In genomic region chr19:41261474-41262190, GRCh38 we compare ENCODE assay signal across 8 cellular contexts. TPM values are rescaled to one million over a fixed set of nuclear protein-coding genes. Genes with fewer than 3 reads are reported as not detected.
A peak's percentile ranks its signal among the peaks of the same experiment; 100 is the strongest.
DNase-seq lines count a peak whose midpoint lies in the region; ATAC-seq and TF ChIP-seq lines count a peak whose summit lies in the region.

No MANE protein-coding gene starts in this region.

- no peak overlapping the region for H3K14ac ChIP-seq in neuronal stem cell (ENCODE audit: low read length)

- peak overlapping the region; percentile 99 to 100 (median 100) for H3K27ac Mint-ChIP-seq in CD4-positive, alpha-beta memory T cell
- H3K27ac Mint-ChIP-seq in endodermal cell = no peak overlapping the region

- no peak for ATAC-seq in GM18867 (IDR thresholded peaks at IDR 0.05; ENCODE audit: unreplicated experiment)

- no peaks in the 10 kb centered on the region for H3K36me3 ChIP-seq in CD4-positive, alpha-beta memory T cell (ENCODE audit: insufficient read depth, low read length)
- H3K36me3 ChIP-seq in endodermal cell (ENCODE audit: control insufficient read depth, insufficient read depth, low read length) (peaks cover under 1% of the 10 kb centered on the region), neuronal stem cell (replicated peaks in 1 of 2; ENCODE audit: control insufficient read depth in 2 of 2, insufficient read depth in 2 of 2, low read length in 2 of 2) (peaks cover 23 to 43% of the 10 kb centered on the region in 2 donors)

- intact Hi-C loops in CD4-positive, alpha-beta memory T cell (cut with micrococcal nuclease) = loop anchor here (1.0 to 5.0 kb wide), 9 partner anchors 35 to 819 kb away; partner anchors contain the start of gene EGLN2

- H3K4me1 Mint-ChIP-seq in CD4-positive, alpha-beta memory T cell = peaks cover 16 to 46% (median 23%) of the 10 kb centered on the region in 4 donors
- peaks cover 19% of the 10 kb centered on the region for H3K4me1 Mint-ChIP-seq in endodermal cell

- H3K27me3 ChIP-seq in CD4-positive, alpha-beta memory T cell (ENCODE audit: insufficient read depth, low read length) = no peaks in the 10 kb centered on the region
- H3K27me3 ChIP-seq in endodermal cell (ENCODE audit: control insufficient read depth, insufficient read depth, low read length, poor library complexity, severe bottlenecking) (no peaks in the 10 kb centered on the region), neuronal stem cell (ENCODE audit: control insufficient read depth in 3 of 3, insufficient read depth in 3 of 3, low read depth in 1 of 3, low read length in 3 of 3) (no peaks in the 10 kb centered on the region)

- no peak overlapping the region for H3K23ac ChIP-seq in neuronal stem cell (ENCODE audit: low read depth, low read length, poor library complexity)

- 84 to 94% methylated on average over 5 to 10 of the region's 10 CpGs for WGBS in endodermal cell (ENCODE audit: insufficient coverage in 1 of 2, insufficient read length in 1 of 2), 2 experiments
- no CpG with 5 or more reads among the region's 10 CpGs for WGBS in neuronal stem cell (ENCODE audit: extremely low coverage in 2 of 2, insufficient read length in 2 of 2, insufficient replicate concordance in 1 of 2), 2 donors

- H3K18ac ChIP-seq in neuronal stem cell (ENCODE audit: low read length) = no peak overlapping the region

- H4K91ac ChIP-seq in neuronal stem cell (ENCODE audit: low read depth, low read length, poor library complexity) = no peak overlapping the region

- POLR2A ChIA-PET in CD4-positive, alpha-beta memory T cell (lab: Charles Lee; ENCODE audit: partially characterized antibody) = interaction anchor here (0.6 to 11.9 kb wide), 24 partner anchors 10 to 1291 kb away, joined by 3 to 711 read pairs (median 6); partner anchors contain the start of genes B9D2, CCDC97, DMAC2 and PSMC4
- POLR2A ChIA-PET in RWPE1 (lab: Yijun Ruan, JAX; ENCODE audit: low non-redundant PET) = interaction anchor here (0.6 to 1.2 kb wide), 5 partner anchors 12 to 117 kb away, joined by 3 to 5 read pairs (median 4); partner anchors contain the start of gene AXL

- TF ChIP-seq CTCF in RWPE1 (conservative IDR thresholded peaks at IDR 0.05; ENCODE audit: low read depth) (no peak), endodermal cell (conservative IDR thresholded peaks at IDR 0.05) (no peak)

- no peak overlapping the region for H2BK5ac ChIP-seq in neuronal stem cell (ENCODE audit: low read length)

- peak overlapping the region; percentile 78 for H2AFZ ChIP-seq in neuronal stem cell (ENCODE audit: low read length)

- no peak overlapping the region for H3K4ac ChIP-seq in neuronal stem cell (ENCODE audit: low read length)

- no peaks in the 10 kb centered on the region for H3K9me3 ChIP-seq in CD4-positive, alpha-beta memory T cell (ENCODE audit: control insufficient read depth in 1 of 2, low read length in 2 of 2)
- H3K9me3 ChIP-seq in endodermal cell (ENCODE audit: control insufficient read depth, low read length) (no peaks in the 10 kb centered on the region), neuronal stem cell (replicated peaks in 1 of 2; ENCODE audit: control insufficient read depth in 2 of 2, insufficient read depth in 1 of 2, low read depth in 1 of 2, low read length in 2 of 2) (no peaks in the 10 kb centered on the region)

- H3K9ac ChIP-seq in endodermal cell (ENCODE audit: extremely low read depth, low read length, poor library complexity, severe bottlenecking) (no peak overlapping the region), neuronal stem cell (ENCODE audit: low read depth, low read length, poor library complexity) (no peak overlapping the region)

- no peak overlapping the region for H4K8ac ChIP-seq in neuronal stem cell (ENCODE audit: low read depth, low read length)

- no peak for DNase-seq in CD4-positive, alpha-beta memory T cell
- DNase-seq in RWPE1 (ENCODE audit: low spot score) (peak; percentile 24), endodermal cell (no peak), neuronal stem cell (ENCODE audit: low spot score) (no peak), superior temporal gyrus (ENCODE audit: extremely low spot score) (no peak), HPDE6-E6E7 (ENCODE audit: extremely low spot score) (no peak), HuH-7 (ENCODE audit: low spot score) (no peak)

- H3K79me1 ChIP-seq in neuronal stem cell (ENCODE audit: low read depth, low read length) = no peaks in the 10 kb centered on the region

- H2BK12ac ChIP-seq in neuronal stem cell (ENCODE audit: low read length) = no peak overlapping the region

- no peak overlapping the region for H3K4me2 ChIP-seq in neuronal stem cell (ENCODE audit: insufficient read depth, low read length, poor library complexity, severe bottlenecking)

- peaks cover 26% of the 10 kb centered on the region for H3K4me1 ChIP-seq in CD4-positive, alpha-beta memory T cell (ENCODE audit: insufficient read depth, low read length)
- H3K4me1 ChIP-seq in endodermal cell (ENCODE audit: control insufficient read depth, insufficient read depth, low read length) (no peaks in the 10 kb centered on the region), neuronal stem cell (ENCODE audit: control insufficient read depth in 2 of 2, insufficient read depth in 1 of 2, low read depth in 1 of 2, low read length in 2 of 2) (peaks cover 3 to 8% of the 10 kb centered on the region in 2 donors)

- H2BK120ac ChIP-seq in neuronal stem cell (ENCODE audit: low read depth, low read length) = no peak overlapping the region

- H2BK15ac ChIP-seq in neuronal stem cell (ENCODE audit: low read length) = no peak overlapping the region

- peaks cover 0 to 4% of the 10 kb centered on the region in 2 donors for H3K27me3 Mint-ChIP-seq in CD4-positive, alpha-beta memory T cell
- H3K27me3 Mint-ChIP-seq in endodermal cell (ENCODE audit: insufficient read depth) = peaks cover 2% of the 10 kb centered on the region

- CTCF ChIA-PET in CD4-positive, alpha-beta memory T cell (lab: Charles Lee; ENCODE audit: partially characterized antibody) = interaction anchor here (0.9 to 9.1 kb wide), 6 partner anchors 41 to 178 kb away, joined by 3 to 165 read pairs (median 6); partner anchors contain the start of genes B9D2 and DMAC2
- CTCF ChIA-PET in RWPE1 (lab: Yijun Ruan, JAX) = interaction anchor here (0.6 to 5.4 kb wide), 3 partner anchors 36 to 75 kb away, joined by 3 to 41 read pairs (median 11); no protein-coding TSS in a partner anchor

- no peak overlapping the region for H2AK5ac ChIP-seq in neuronal stem cell (ENCODE audit: low read depth, low read length)

- peak overlapping the region; percentile 99 for H3K27ac ChIP-seq in CD4-positive, alpha-beta memory T cell (ENCODE audit: low read depth, low read length)
- H3K27ac ChIP-seq in RWPE1 (peak overlapping the region; percentile 98), endodermal cell (ENCODE audit: low read depth, low read length) (no peak overlapping the region), neuronal stem cell (replicated peaks; ENCODE audit: low read length) (no peak overlapping the region)

- H3K4me3 Mint-ChIP-seq in CD4-positive, alpha-beta memory T cell = peak overlapping the region; percentile 92 to 98 (median 97)
- peak overlapping the region; percentile 96 for H3K4me3 Mint-ChIP-seq in endodermal cell

- peaks cover 0 to 12% (median 0%) of the 10 kb centered on the region in 8 donors for H3K9me3 Mint-ChIP-seq in CD4-positive, alpha-beta memory T cell
- no peaks in the 10 kb centered on the region for H3K9me3 Mint-ChIP-seq in endodermal cell

- H3K36me3 Mint-ChIP-seq in CD4-positive, alpha-beta memory T cell = peaks cover 2 to 33% of the 10 kb centered on the region in 2 donors
- peaks cover 12% of the 10 kb centered on the region for H3K36me3 Mint-ChIP-seq in endodermal cell (ENCODE audit: low read depth)

- H3K4me3 ChIP-seq in CD4-positive, alpha-beta memory T cell (ENCODE audit: low read length in 2 of 2) = peak overlapping the region; percentile 21 to 70
- H3K4me3 ChIP-seq in endodermal cell (ENCODE audit: low read length) (peak overlapping the region; percentile 94), neuronal stem cell (ENCODE audit: low read length in 2 of 2) (peak overlapping the region; percentile 64 to 96)

RNA-seq across cellular contexts. Expression of gene HNRNPUL1, which starts 2.5 kb away (rescaled TPM):
- total RNA-seq in CD4-positive, alpha-beta memory T cell = 100 to 1,000 TPM; 300 TPM
- polyA plus RNA-seq in CD4-positive, alpha-beta memory T cell = 100 to 1,000 TPM in 1 of 2 donors, 10 to 100 TPM in 1; 37.8 to 110 TPM
- 100 to 1,000 TPM; 211 to 225 TPM for total RNA-seq in endodermal cell
- polyA plus RNA-seq in endodermal cell (2013, experiment 1 of 2) = 216 TPM
- 207 TPM for polyA plus RNA-seq in endodermal cell (2013, experiment 2 of 2)
- 268 TPM for polyA plus RNA-seq in neuronal stem cell (2013, experiment 1 of 2)
- 278 TPM for polyA plus RNA-seq in neuronal stem cell (2013, experiment 2 of 2)

RNA-seq across cellular contexts. Expression of gene AXL, which starts 42.6 kb away (rescaled TPM):
- total RNA-seq in CD4-positive, alpha-beta memory T cell = under 1 TPM in 1 of 2 experiments, not detected in 1; 0.32 TPM
- polyA plus RNA-seq in CD4-positive, alpha-beta memory T cell = under 1 TPM; 0.10 to 0.29 TPM
- 10 to 100 TPM; 10.9 to 14.1 TPM for total RNA-seq in endodermal cell
- 21.5 TPM for polyA plus RNA-seq in endodermal cell (2013, experiment 1 of 2)
- 21.1 TPM for polyA plus RNA-seq in endodermal cell (2013, experiment 2 of 2)
- 35.0 TPM for polyA plus RNA-seq in neuronal stem cell (2013, experiment 1 of 2)
- 35.2 TPM for polyA plus RNA-seq in neuronal stem cell (2013, experiment 2 of 2)

RNA-seq across cellular contexts. Expression of gene CCDC97, which starts 48.3 kb away (rescaled TPM):
- total RNA-seq in CD4-positive, alpha-beta memory T cell = 10 to 100 TPM; 56.4 to 61.4 TPM
- 10 to 100 TPM; 23.2 to 32.3 TPM for polyA plus RNA-seq in CD4-positive, alpha-beta memory T cell
- total RNA-seq in endodermal cell = 10 to 100 TPM; 38.4 to 44.6 TPM
- polyA plus RNA-seq in endodermal cell (2013, experiment 1 of 2) = 33.6 TPM
- 29.5 TPM for polyA plus RNA-seq in endodermal cell (2013, experiment 2 of 2)
- polyA plus RNA-seq in neuronal stem cell (2013, experiment 1 of 2) = 21.6 TPM
- 20.9 TPM for polyA plus RNA-seq in neuronal stem cell (2013, experiment 2 of 2)

Comparison
In these comparisons a context has a peak if more than half of its experiments do, and no peak if none do; other contexts are left out.
1. H3K27ac ChIP-seq: peak in CD4-positive, alpha-beta memory T cell (single experiment) and RWPE1 (single experiment); none in endodermal cell (single experiment) and neuronal stem cell (single experiment).
2. RNA of gene AXL, which starts 42.6 kb away (total RNA-seq): 10.9 to 14.1 TPM in endodermal cell; 0.32 TPM in CD4-positive, alpha-beta memory T cell; every median in the first group is over 4 times any median in the second.
3. Peak in every context shown above with its lines, with median percentiles within 50 percentile points of each other: H3K4me3 ChIP-seq.